11 cellular contexts compared by ENCODE assay signal in genomic region chr7:24982917-24983316, GRCh38. TPM values are rescaled to one million over a fixed set of nuclear protein-coding genes. Genes with fewer than 3 reads are reported as not detected.
DNase-seq lines count a peak whose midpoint lies in the region; ATAC-seq, FAIRE-seq and TF ChIP-seq lines count a peak whose summit lies in the region.
"Had no signal": no experiment of that assay in that cellular context is flagged by ENCODE, and none has a peak within 500 bp of the region (broad histone marks: within the 10 kb centered on the region; RNA-seq: fewer than 3 reads in every experiment).

No MANE protein-coding gene starts in this region.

- intact Hi-C loops in natural killer cell (cut with micrococcal nuclease): loop anchor here (5.0 kb wide), 1 partner anchor 84 kb away; no protein-coding TSS in a partner anchor
- intact Hi-C loops in CD8-positive, alpha-beta T cell (cut with DNase I, micrococcal nuclease): loop anchor here (5.0 to 10.0 kb wide), 3 partner anchors 84 to 972 kb away; a partner anchor contains a TSS
- intact Hi-C loops in pancreas (cut with DNase I): no loop called here

- H3K4me1 Mint-ChIP-seq in natural killer cell: peaks cover 35 to 40% of the 10 kb centered on the region in 2 donors
- H3K4me1 Mint-ChIP-seq in natural killer cell treated with Interleukin-12 subunit alpha and Interleukin-12 subunit beta and Interleukin-15 and Interleukin-18, amount 100 ng/mL, for 72 hours (ENCODE audit: low read depth in 2 of 2): peaks cover 28 to 36% of the 10 kb centered on the region in 2 donors
- H3K4me1 Mint-ChIP-seq in CD8-positive, alpha-beta T cell (ENCODE audit: low read depth): peaks cover 32% of the 10 kb centered on the region

- H3K4me3 Mint-ChIP-seq in natural killer cell: peak overlapping the region; percentile 91
- H3K4me3 Mint-ChIP-seq in natural killer cell treated with Interleukin-12 subunit alpha and Interleukin-12 subunit beta and Interleukin-15 and Interleukin-18, amount 100 ng/mL, for 72 hours: no peak overlapping the region
- no peak overlapping the region for H3K4me3 Mint-ChIP-seq in CD8-positive, alpha-beta T cell

- peaks cover 15% of the 10 kb centered on the region for H3K4me1 ChIP-seq in CD8-positive, alpha-beta T cell (ENCODE audit: insufficient read depth, low read length)
- peaks cover 0 to 4% (median 0%) of the 10 kb centered on the region in 3 donors for H3K4me1 ChIP-seq in pancreas

- no peak for TF ChIP-seq CTCF in natural killer cell (IDR thresholded peaks at IDR 0.05)
- TF ChIP-seq CTCF in bronchial epithelial cell (IDR thresholded peaks at IDR 0.05; ENCODE audit: insufficient read depth, low read length, severe bottlenecking): peak; percentile 12
- TF ChIP-seq CTCF in CD8-positive, alpha-beta T cell (IDR thresholded peaks at IDR 0.05): no peak
- no peak for TF ChIP-seq CTCF in pancreas (IDR thresholded peaks at IDR 0.05)

- POLR2A ChIA-PET in CD8-positive, alpha-beta T cell (lab: Charles Lee): no interaction called here

- H3K9me3 Mint-ChIP-seq in natural killer cell: no peaks in the 10 kb centered on the region
- no peaks in the 10 kb centered on the region for H3K9me3 Mint-ChIP-seq in natural killer cell treated with Interleukin-12 subunit alpha and Interleukin-12 subunit beta and Interleukin-15 and Interleukin-18, amount 100 ng/mL, for 72 hours
- no peaks in the 10 kb centered on the region for H3K9me3 Mint-ChIP-seq in CD8-positive, alpha-beta T cell

- H3K4me3 ChIP-seq in bronchial epithelial cell (ENCODE audit: low read depth, low read length) (no peak overlapping the region), pancreas (no peak overlapping the region)
- H3K4me3 ChIP-seq in CD8-positive, alpha-beta T cell (ENCODE audit: low read depth, low read length): no peak overlapping the region

- WGBS in pancreas, 2 donors: 98 to 99% methylated on average over 2 of the region's 2 CpGs

- no peak overlapping the region for H3K27ac Mint-ChIP-seq in natural killer cell
- H3K27ac Mint-ChIP-seq in natural killer cell treated with Interleukin-12 subunit alpha and Interleukin-12 subunit beta and Interleukin-15 and Interleukin-18, amount 100 ng/mL, for 72 hours: no peak overlapping the region
- no peak overlapping the region for H3K27ac Mint-ChIP-seq in CD8-positive, alpha-beta T cell
- H3K27ac Mint-ChIP-seq: activated naive CD8-positive, alpha-beta T cell had no signal

- DNase-seq in natural killer cell: no peak
- no peak for DNase-seq in natural killer cell treated with Interleukin-12 subunit alpha and Interleukin-12 subunit beta and Interleukin-15 and Interleukin-18, amount 100 ng/mL, for 72 hours (ENCODE audit: low spot score)
- peak; percentile 28 for DNase-seq in LHCN-M2 (ENCODE audit: low read depth)
- DNase-seq in bronchial epithelial cell (ENCODE audit: low read depth): no peak
- DNase-seq in CD8-positive, alpha-beta T cell: no peak
- no peak for DNase-seq in kidney glomerular epithelial cell (lab: John Stamatoyannopoulos, UW)
- DNase-seq in DMS79 (lab: John Stamatoyannopoulos, UW): no peak
- no peak for DNase-seq in pancreas

- H3K27me3 ChIP-seq in bronchial epithelial cell (ENCODE audit: control insufficient read depth, insufficient read depth, low read length): no peaks in the 10 kb centered on the region
- H3K27me3 ChIP-seq in CD8-positive, alpha-beta T cell (ENCODE audit: insufficient read depth, low read length): no peaks in the 10 kb centered on the region
- no peaks in the 10 kb centered on the region for H3K27me3 ChIP-seq in pancreas

- ATAC-seq in natural killer cell (no peak), pancreas (no peak)
- no peak for ATAC-seq in natural killer cell treated with Interleukin-12 subunit alpha and Interleukin-12 subunit beta and Interleukin-15 and Interleukin-18, amount 100 ng/mL, for 72 hours
- ATAC-seq in CD8-positive, alpha-beta T cell: no peak
- ATAC-seq: left colon had no signal

- no peaks in the 10 kb centered on the region for H3K36me3 Mint-ChIP-seq in natural killer cell
- no peaks in the 10 kb centered on the region for H3K36me3 Mint-ChIP-seq in natural killer cell treated with Interleukin-12 subunit alpha and Interleukin-12 subunit beta and Interleukin-15 and Interleukin-18, amount 100 ng/mL, for 72 hours
- H3K36me3 Mint-ChIP-seq in CD8-positive, alpha-beta T cell: peaks cover 8% of the 10 kb centered on the region
- H3K36me3 Mint-ChIP-seq: activated naive CD8-positive, alpha-beta T cell had no signal

- H3K27ac ChIP-seq in CD8-positive, alpha-beta T cell (ENCODE audit: low read depth, low read length): no peak overlapping the region
- H3K27ac ChIP-seq in pancreas: no peak overlapping the region

- H3K27me3 Mint-ChIP-seq in natural killer cell (ENCODE audit: low read depth in 2 of 2): peaks cover 0 to 3% of the 10 kb centered on the region in 2 donors
- no peaks in the 10 kb centered on the region for H3K27me3 Mint-ChIP-seq in natural killer cell treated with Interleukin-12 subunit alpha and Interleukin-12 subunit beta and Interleukin-15 and Interleukin-18, amount 100 ng/mL, for 72 hours
- no peaks in the 10 kb centered on the region for H3K27me3 Mint-ChIP-seq in CD8-positive, alpha-beta T cell (ENCODE audit: low read depth)
- H3K27me3 Mint-ChIP-seq: activated naive CD8-positive, alpha-beta T cell had no signal

- FAIRE-seq in bronchial epithelial cell (lab: Jason Lieb, UNC) (no peak), pancreas (lab: Jason Lieb, UNC) (no peak)
- FAIRE-seq: endothelial cell of umbilical vein had no signal

- H3K9me3 ChIP-seq in CD8-positive, alpha-beta T cell (ENCODE audit: low read length): no peaks in the 10 kb centered on the region
- H3K9me3 ChIP-seq in pancreas: no peaks in the 10 kb centered on the region

- CTCF ChIA-PET in CD8-positive, alpha-beta T cell (lab: Charles Lee): interaction anchor here (0.8 to 4.5 kb wide), 10 partner anchors 11 to 171 kb away, joined by 3 to 18 read pairs (median 6); no protein-coding TSS in a partner anchor

- no peaks in the 10 kb centered on the region for H3K36me3 ChIP-seq in bronchial epithelial cell (ENCODE audit: control insufficient read depth, insufficient read depth, low read length)
- no peaks in the 10 kb centered on the region for H3K36me3 ChIP-seq in CD8-positive, alpha-beta T cell (ENCODE audit: insufficient read depth, low read length)
- H3K36me3 ChIP-seq in pancreas: no peaks in the 10 kb centered on the region

RNA-seq across cellular contexts. Expression of gene OSBPL3, which starts 2.9 kb away (rescaled TPM):
- 10 to 100 TPM; 50.7 to 99.1 (median 65.1) TPM for total RNA-seq in natural killer cell
- total RNA-seq in natural killer cell treated with Interleukin-12 subunit alpha and Interleukin-12 subunit beta and Interleukin-15 and Interleukin-18, amount 100 ng/mL, for 72 hours: 10 to 100 TPM; 34.7 to 70.4 TPM
- 41.2 and 48.7 TPM in 2 replicates for total RNA-seq in LHCN-M2 (2014; rRNA removed)
- 12.6 TPM for polyA plus RNA-seq in LHCN-M2 (2012)
- total RNA-seq in bronchial epithelial cell: 19.7 and 25.0 TPM in 2 replicates
- total RNA-seq in CD8-positive, alpha-beta T cell: 10 to 100 TPM; 12.0 to 13.8 TPM
- total RNA-seq in pancreas: 1 to 10 TPM; 1.5 to 9.5 (median 3.7) TPM
- polyA plus RNA-seq in pancreas: 1 to 10 TPM; 3.9 to 4.7 TPM

Comparison
In these comparisons a context has a peak if more than half of its experiments do, and no peak if none do; other contexts are left out.
1. intact Hi-C loops: an anchor here in natural killer cell (5.0 kb wide) and CD8-positive, alpha-beta T cell (5.0 to 10.0 kb wide); none called in pancreas.